ENCODE assay signal across 14 cellular contexts in genomic region chr16:14325502-14325901, GRCh38.
DNase-seq lines count a peak whose midpoint lies in the region; ATAC-seq and TF ChIP-seq lines count a peak whose summit lies in the region.
"Had no signal": no experiment of that assay in that cellular context is flagged by ENCODE, and none has a peak within 500 bp of the region (broad histone marks: within the 10 kb centered on the region; RNA-seq: fewer than 3 reads in every experiment).

No MANE protein-coding gene starts in this region.

- peaks cover 9% of the 10 kb centered on the region for H3K36me3 ChIP-seq in right atrium auricular region
- H3K36me3 ChIP-seq in endodermal cell (ENCODE audit: control insufficient read depth, insufficient read depth, low read length), result peaks cover 32% of the 10 kb centered on the region
- peaks cover 10 to 12% of the 10 kb centered on the region in 2 experiments for H3K36me3 ChIP-seq in trophoblast cell (ENCODE audit: control insufficient read depth in 1 of 2, insufficient read depth in 2 of 2, low read length in 2 of 2)
- H3K36me3 ChIP-seq in thyroid gland, result no peaks in the 10 kb centered on the region

- no peak overlapping the region for H4K8ac ChIP-seq in trophoblast cell (ENCODE audit: low read depth, low read length)

- intact Hi-C loops in Right ventricle myocardium inferior (cut with DNase I) (no loop called here), thyroid gland (cut with DNase I) (no loop called here)

- no peaks in the 10 kb centered on the region for H3K79me2 ChIP-seq in trophoblast cell (ENCODE audit: control insufficient read depth, insufficient read depth, low read length, poor library complexity)

- no peak overlapping the region for H4K91ac ChIP-seq in trophoblast cell (ENCODE audit: low read depth, low read length)

- H3K14ac ChIP-seq in trophoblast cell (ENCODE audit: low read length), result no peak overlapping the region

- no peak overlapping the region for H2AFZ ChIP-seq in trophoblast cell (ENCODE audit: insufficient read depth, low read length, poor library complexity)
- H2AFZ ChIP-seq: GM23248 had no signal

- peak; percentile 3 for ATAC-seq in Right ventricle myocardium inferior

- no peaks in the 10 kb centered on the region for H3K9me3 ChIP-seq in right atrium auricular region
- peaks cover 10% of the 10 kb centered on the region for H3K9me3 ChIP-seq in endodermal cell (ENCODE audit: control insufficient read depth, low read length)
- H3K9me3 ChIP-seq in trophoblast cell (ENCODE audit: insufficient read depth, low read depth, low read length), result peaks cover 2% of the 10 kb centered on the region
- no peaks in the 10 kb centered on the region for H3K9me3 ChIP-seq in thyroid gland

- H3K27me3 ChIP-seq in right atrium auricular region, result no peaks in the 10 kb centered on the region
- H3K27me3 ChIP-seq in endodermal cell (ENCODE audit: control insufficient read depth, insufficient read depth, low read length, poor library complexity, severe bottlenecking), result no peaks in the 10 kb centered on the region
- no peaks in the 10 kb centered on the region for H3K27me3 ChIP-seq in trophoblast cell (ENCODE audit: insufficient read depth, low read length)
- no peaks in the 10 kb centered on the region for H3K27me3 ChIP-seq in thyroid gland
- H3K27me3 ChIP-seq: BLaER1 treated with 17β-estradiol and CSF1 and Interleukin-3, amounts not matched to agents 10 nM and 100 nM had no signal

- H3K4ac ChIP-seq in trophoblast cell (ENCODE audit: low read depth, low read length), result peak overlapping the region; percentile 24

- no peak overlapping the region for H3K23ac ChIP-seq in trophoblast cell (ENCODE audit: low read length)

- H2BK120ac ChIP-seq in trophoblast cell (ENCODE audit: insufficient read depth, low read length, poor library complexity), result no peak overlapping the region

- no peaks in the 10 kb centered on the region for H3K27me3 Mint-ChIP-seq in endodermal cell (ENCODE audit: insufficient read depth)

- H3K9me3 Mint-ChIP-seq in endodermal cell, result peaks cover 7% of the 10 kb centered on the region

- H2AK5ac ChIP-seq in trophoblast cell (ENCODE audit: low read length), result no peak overlapping the region

- DNase-seq in Right ventricle myocardium inferior (ENCODE audit: missing footprints) (no peak), right atrium auricular region (ENCODE audit: low spot score) (no peak), NCI-H82 (lab: John Stamatoyannopoulos, UW) (peak; percentile 64), endodermal cell (no peak), trophoblast cell (no peak), foreskin melanocyte (no peak), AG08395 (ENCODE audit: low spot score) (no peak), thyroid gland (no peak)
- DNase-seq: DND-41, GM23248, KG1, NCI-H1417 treated with DMSO at 0.1 percent for 48 hours, NCI-H1930 had no signal

- H3K4me1 ChIP-seq in right atrium auricular region (peaks cover 0 to 19% of the 10 kb centered on the region in 2 donors), endodermal cell (ENCODE audit: control insufficient read depth, insufficient read depth, low read length) (no peaks in the 10 kb centered on the region), trophoblast cell (ENCODE audit: control insufficient read depth in 1 of 2, insufficient read depth in 2 of 2, low read length in 2 of 2) (no peaks in the 10 kb centered on the region), thyroid gland (peaks cover 7 to 22% of the 10 kb centered on the region in 2 donors)

- TF ChIP-seq CTCF in right atrium auricular region (IDR thresholded peaks at IDR 0.05) (no peak), endodermal cell (conservative IDR thresholded peaks at IDR 0.05) (no peak), thyroid gland (IDR thresholded peaks at IDR 0.05) (no peak)

- WGBS in endodermal cell (ENCODE audit: insufficient coverage in 1 of 2, insufficient read length in 1 of 2), 2 experiments, result 94 to 100% methylated on average over 1 to 8 of the region's 8 CpGs
- WGBS in trophoblast cell (ENCODE audit: extremely low coverage, insufficient coverage, insufficient read length), result no CpG with 5 or more reads among the region's 8 CpGs
- 85 to 90% methylated on average over 8 of the region's 8 CpGs for WGBS in thyroid gland, 2 donors

- H3K36me3 Mint-ChIP-seq in endodermal cell (ENCODE audit: low read depth), result peaks cover 51% of the 10 kb centered on the region

- H3K27ac Mint-ChIP-seq in endodermal cell, result no peak overlapping the region

- H4K12ac ChIP-seq in trophoblast cell (ENCODE audit: low read depth, low read length), result no peak overlapping the region

- H3K79me1 ChIP-seq in trophoblast cell (ENCODE audit: low read length), result no peaks in the 10 kb centered on the region

- no peak overlapping the region for H3K18ac ChIP-seq in trophoblast cell (ENCODE audit: low read length)

- no peak overlapping the region for H3K4me2 ChIP-seq in trophoblast cell (ENCODE audit: low read length)
- H3K4me2 ChIP-seq: BLaER1 treated with 17β-estradiol and CSF1 and Interleukin-3, amounts not matched to agents 10 nM and 100 nM had no signal

- H2BK5ac ChIP-seq in trophoblast cell (ENCODE audit: low read depth, low read length, poor library complexity), result no peak overlapping the region

- no peaks in the 10 kb centered on the region for H3K4me1 Mint-ChIP-seq in endodermal cell

- H3K9ac ChIP-seq in endodermal cell (ENCODE audit: extremely low read depth, low read length, poor library complexity, severe bottlenecking), result no peak overlapping the region
- no peak overlapping the region for H3K9ac ChIP-seq in trophoblast cell (ENCODE audit: low read length)
- H3K9ac ChIP-seq: BLaER1 treated with 17β-estradiol and CSF1 and Interleukin-3, amounts not matched to agents 10 nM and 100 nM; GM23248 had no signal

- H3K4me3 ChIP-seq in right atrium auricular region, result no peak overlapping the region
- H3K4me3 ChIP-seq in endodermal cell (ENCODE audit: low read length), result no peak overlapping the region
- no peak overlapping the region for H3K4me3 ChIP-seq in trophoblast cell (ENCODE audit: low read depth, low read length)
- H3K4me3 ChIP-seq in thyroid gland (replicated peaks in 1 of 3), result no peak overlapping the region
- H3K4me3 ChIP-seq: BLaER1 treated with 17β-estradiol and CSF1 and Interleukin-3, amounts not matched to agents 10 nM and 100 nM; GM23248 had no signal

- no peak overlapping the region for H3K4me3 Mint-ChIP-seq in endodermal cell

- no peak overlapping the region for H2BK12ac ChIP-seq in trophoblast cell (ENCODE audit: low read length)

- no peak for TF ChIP-seq POLR2A in thyroid gland (IDR thresholded peaks at IDR 0.05)

- peak overlapping the region in 1 of 2 donors; percentile 14 for H3K27ac ChIP-seq in right atrium auricular region
- peak overlapping the region; percentile 40 for H3K27ac ChIP-seq in endodermal cell (ENCODE audit: low read depth, low read length)
- H3K27ac ChIP-seq in trophoblast cell (ENCODE audit: low read depth, low read length), result no peak overlapping the region
- H3K27ac ChIP-seq in thyroid gland, result peak overlapping the region in 1 of 3 donors; percentile 8
- H3K27ac ChIP-seq: BLaER1 treated with 17β-estradiol and CSF1 and Interleukin-3, amounts not matched to agents 10 nM and 100 nM; GM23248 had no signal
